In the genomic region with DNA sequence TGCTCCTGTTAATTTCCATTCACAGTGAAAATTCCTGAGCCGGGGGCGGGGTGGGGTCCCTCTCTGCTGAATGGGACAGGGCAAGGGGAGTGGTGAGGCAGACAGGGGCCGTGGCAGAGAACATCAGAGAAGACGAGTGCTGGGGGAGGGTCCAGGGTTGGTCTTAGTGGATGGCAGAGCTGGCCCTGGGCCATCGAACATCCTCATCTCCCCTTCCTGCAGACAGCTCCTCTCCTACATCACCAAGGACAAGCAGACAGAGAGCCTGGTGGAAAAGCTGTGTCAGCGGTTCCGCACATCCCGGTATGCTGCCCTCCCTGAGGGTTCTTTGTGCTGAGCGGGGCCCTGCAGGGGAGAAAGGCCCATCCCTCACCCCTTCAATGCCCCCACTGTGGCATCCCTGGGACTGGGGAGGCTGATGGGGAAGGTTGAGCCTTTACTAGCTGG, we compare ENCODE assay signal across 22 cellular contexts. TPM values are rescaled to one million over a fixed set of nuclear protein-coding genes. Genes with fewer than 3 reads are reported as not detected.
DNase-seq lines count a peak whose midpoint lies in the region; ATAC-seq and TF ChIP-seq lines count a peak whose summit lies in the region.
"Had no signal": no experiment of that assay in that cellular context is flagged by ENCODE, and none has a peak within 500 bp of the region (broad histone marks: within the 10 kb centered on the region; RNA-seq: fewer than 3 reads in every experiment).

No MANE protein-coding gene starts in this region.

- H3K9me3 ChIP-seq in esophagus squamous epithelium: no peaks in the 10 kb centered on the region
- H3K9me3 ChIP-seq: heart right ventricle, uterus had no signal

- H3K4me1 ChIP-seq in esophagus squamous epithelium: peaks cover 18 to 68% (median 38%) of the 10 kb centered on the region in 3 donors

- 31 to 63% methylated on average over 3 to 4 of the region's 9 CpGs for WGBS in esophagus squamous epithelium, 2 donors

- no peaks in the 10 kb centered on the region for H3K27me3 ChIP-seq in esophagus squamous epithelium
- H3K27me3 ChIP-seq: brain microvascular endothelial cell, heart right ventricle, uterus had no signal

- ATAC-seq in activated naive CD8-positive, alpha-beta T cell treated with anti-CD3 and anti-CD28 coated beads, Interleukin-2, amount 50 U/mL, for 24 hours: no peak
- ATAC-seq in stimulated activated naive CD8-positive, alpha-beta T cell treated with anti-CD3 and anti-CD28 coated beads, Interleukin-15, amount 100 ng/mL, for 72 hours: no peak
- ATAC-seq: activated T-cell treated with anti-CD3 and anti-CD28 coated beads, Interleukin-2, amount 50 U/mL, for 72 hours; heart right ventricle had no signal

- peaks cover 4 to 74% (median 61%) of the 10 kb centered on the region in 3 donors for H3K36me3 ChIP-seq in esophagus squamous epithelium
- H3K36me3 ChIP-seq: uterus had no signal

- no peak overlapping the region for H3K4me3 Mint-ChIP-seq in activated naive CD8-positive, alpha-beta T cell treated with anti-CD3 and anti-CD28 coated beads for 36 hours
- no peak overlapping the region for H3K4me3 Mint-ChIP-seq in activated naive CD8-positive, alpha-beta T cell treated with anti-CD3 and anti-CD28 coated beads, Interleukin-2, amount 50 U/mL, for 24 hours
- no peak overlapping the region for H3K4me3 Mint-ChIP-seq in IgD-negative memory B cell
- H3K4me3 Mint-ChIP-seq in stimulated activated naive CD8-positive, alpha-beta T cell treated with anti-CD3 and anti-CD28 coated beads, Interleukin-15, amount 100 ng/mL, for 72 hours: no peak overlapping the region
- H3K4me3 Mint-ChIP-seq: activated B cell treated with CpG ODN at 0.5 μM for 24 hours; activated naive CD8-positive, alpha-beta T cell treated with anti-CD3 and anti-CD28 coated beads, Interleukin-2, amount 10 ng/mL, durations not matched to agents 7 days and 5 days; activated T-cell treated with anti-CD3 and anti-CD28 coated beads, Interleukin-2, amount 50 U/mL, for 72 hours; CD4-positive, alpha-beta memory T cell had no signal

- H3K9me3 Mint-ChIP-seq in activated naive CD8-positive, alpha-beta T cell treated with anti-CD3 and anti-CD28 coated beads for 36 hours: no peaks in the 10 kb centered on the region
- H3K9me3 Mint-ChIP-seq in activated naive CD8-positive, alpha-beta T cell treated with anti-CD3 and anti-CD28 coated beads, Interleukin-2, amount 50 U/mL, for 24 hours: no peaks in the 10 kb centered on the region
- H3K9me3 Mint-ChIP-seq in IgD-negative memory B cell: no peaks in the 10 kb centered on the region
- no peaks in the 10 kb centered on the region for H3K9me3 Mint-ChIP-seq in stimulated activated naive CD8-positive, alpha-beta T cell treated with anti-CD3 and anti-CD28 coated beads, Interleukin-15, amount 100 ng/mL, for 72 hours
- H3K9me3 Mint-ChIP-seq: activated B cell treated with CpG ODN at 0.5 μM for 24 hours; activated naive CD8-positive, alpha-beta T cell treated with anti-CD3 and anti-CD28 coated beads, Interleukin-2, amount 10 ng/mL, durations not matched to agents 7 days and 5 days; activated T-cell treated with anti-CD3 and anti-CD28 coated beads, Interleukin-2, amount 50 U/mL, for 72 hours had no signal

- peaks cover 5% of the 10 kb centered on the region for H3K27me3 Mint-ChIP-seq in activated naive CD8-positive, alpha-beta T cell treated with anti-CD3 and anti-CD28 coated beads for 36 hours
- peaks cover 2% of the 10 kb centered on the region for H3K27me3 Mint-ChIP-seq in activated naive CD8-positive, alpha-beta T cell treated with anti-CD3 and anti-CD28 coated beads, Interleukin-2, amount 50 U/mL, for 24 hours
- no peaks in the 10 kb centered on the region for H3K27me3 Mint-ChIP-seq in IgD-negative memory B cell
- H3K27me3 Mint-ChIP-seq in stimulated activated naive CD8-positive, alpha-beta T cell treated with anti-CD3 and anti-CD28 coated beads, Interleukin-15, amount 100 ng/mL, for 72 hours: no peaks in the 10 kb centered on the region
- H3K27me3 Mint-ChIP-seq: activated B cell treated with CpG ODN at 0.5 μM for 24 hours; activated naive CD8-positive, alpha-beta T cell treated with anti-CD3 and anti-CD28 coated beads, Interleukin-2, amount 10 ng/mL, durations not matched to agents 7 days and 5 days; CD4-positive, alpha-beta memory T cell had no signal

- peak overlapping the region; percentile 29 for H3K27ac Mint-ChIP-seq in activated naive CD8-positive, alpha-beta T cell treated with anti-CD3 and anti-CD28 coated beads for 36 hours
- H3K27ac Mint-ChIP-seq in activated naive CD8-positive, alpha-beta T cell treated with anti-CD3 and anti-CD28 coated beads, Interleukin-2, amount 50 U/mL, for 24 hours: no peak overlapping the region
- peak overlapping the region in 2 of 3 donors; percentile 1 to 58 for H3K27ac Mint-ChIP-seq in IgD-negative memory B cell
- peak overlapping the region; percentile 63 to 74 for H3K27ac Mint-ChIP-seq in stimulated activated naive CD8-positive, alpha-beta T cell treated with anti-CD3 and anti-CD28 coated beads, Interleukin-15, amount 100 ng/mL, for 72 hours
- H3K27ac Mint-ChIP-seq: activated B cell treated with CpG ODN at 0.5 μM for 24 hours; activated naive CD8-positive, alpha-beta T cell treated with anti-CD3 and anti-CD28 coated beads, Interleukin-2, amount 10 ng/mL, durations not matched to agents 7 days and 5 days had no signal

- H3K27ac ChIP-seq in esophagus squamous epithelium: peak overlapping the region; percentile 24 to 78 (median 50)
- H3K27ac ChIP-seq: brain microvascular endothelial cell, uterus had no signal

- intact Hi-C loops in esophagus squamous epithelium (cut with DNase I): no loop called here

- no peak for TF ChIP-seq POLR2A in esophagus squamous epithelium (IDR thresholded peaks at IDR 0.05)

- H3K36me3 Mint-ChIP-seq in activated naive CD8-positive, alpha-beta T cell treated with anti-CD3 and anti-CD28 coated beads for 36 hours: peaks cover 53% of the 10 kb centered on the region
- peaks cover 61% of the 10 kb centered on the region for H3K36me3 Mint-ChIP-seq in activated naive CD8-positive, alpha-beta T cell treated with anti-CD3 and anti-CD28 coated beads, Interleukin-2, amount 50 U/mL, for 24 hours (ENCODE audit: low read depth)
- no peaks in the 10 kb centered on the region for H3K36me3 Mint-ChIP-seq in IgD-negative memory B cell

- H3K4me1 Mint-ChIP-seq in activated naive CD8-positive, alpha-beta T cell treated with anti-CD3 and anti-CD28 coated beads for 36 hours: peaks cover 20% of the 10 kb centered on the region
- peaks cover 25% of the 10 kb centered on the region for H3K4me1 Mint-ChIP-seq in activated naive CD8-positive, alpha-beta T cell treated with anti-CD3 and anti-CD28 coated beads, Interleukin-2, amount 50 U/mL, for 24 hours
- peaks cover 4 to 11% (median 9%) of the 10 kb centered on the region in 3 donors for H3K4me1 Mint-ChIP-seq in IgD-negative memory B cell
- H3K4me1 Mint-ChIP-seq in stimulated activated naive CD8-positive, alpha-beta T cell treated with anti-CD3 and anti-CD28 coated beads, Interleukin-15, amount 100 ng/mL, for 72 hours: peaks cover 39% of the 10 kb centered on the region

- no peak overlapping the region for H3K4me3 ChIP-seq in esophagus squamous epithelium
- H3K4me3 ChIP-seq: heart right ventricle, uterus had no signal

- DNase-seq in activated naive CD8-positive, alpha-beta T cell treated with anti-CD3 and anti-CD28 coated beads for 36 hours: no peak
- no peak for DNase-seq in activated naive CD8-positive, alpha-beta T cell treated with anti-CD3 and anti-CD28 coated beads, Interleukin-2, amount 50 U/mL, for 24 hours
- DNase-seq in esophagus squamous epithelium (lab: John Stamatoyannopoulos, UW): no peak
- no peak for DNase-seq in stimulated activated naive CD8-positive, alpha-beta T cell treated with anti-CD3 and anti-CD28 coated beads, Interleukin-15, amount 100 ng/mL, for 72 hours
- DNase-seq in HuH-7 (ENCODE audit: low spot score): no peak
- DNase-seq in Ammon's horn (ENCODE audit: low spot score): no peak
- DNase-seq in NCI-H2227 (lab: John Stamatoyannopoulos, UW; ENCODE audit: unreplicated experiment): no peak
- DNase-seq: activated B cell treated with CpG ODN at 0.5 μM for 24 hours; activated CD8-positive, alpha-beta memory T cell treated with anti-CD3 and anti-CD28 coated beads for 24 hours; activated naive CD8-positive, alpha-beta T cell treated with anti-CD3 and anti-CD28 coated beads, Interleukin-2, amount 10 ng/mL, durations not matched to agents 7 days and 5 days; activated T-cell treated with anti-CD3 and anti-CD28 coated beads, Interleukin-2, amount 50 U/mL, for 72 hours; brain microvascular endothelial cell; GF-D8; heart right ventricle; NCI-H1417 treated with DMSO at 0.1 percent for 48 hours; NCI-H524 treated with DMSO at 0.1 percent for 48 hours; stimulated activated CD4-positive, alpha-beta T cell treated with anti-CD3 and anti-CD28 coated beads, Interleukin-12 subunit alpha, Interleukin-12 subunit beta, amount 100 ng/mL, for 4 hours; substantia nigra; T1000; uterus had no signal

- TF ChIP-seq CTCF in esophagus squamous epithelium (IDR thresholded peaks at IDR 0.05): no peak

RNA-seq across cellular contexts. Expression of a gene that starts 5.0 kb away (rescaled TPM):
- 1,000 to 10,000 TPM; 8,986 to 9,154 TPM for total RNA-seq in activated naive CD8-positive, alpha-beta T cell treated with anti-CD3 and anti-CD28 coated beads for 36 hours
- polyA plus RNA-seq in IgD-negative memory B cell: 1,479 TPM
- total RNA-seq in esophagus squamous epithelium: 1,000 to 10,000 TPM; 2,526 to 4,151 (median 3,597) TPM

RNA-seq across cellular contexts. Expression of a gene that starts 26.5 kb away (rescaled TPM):
- total RNA-seq in activated naive CD8-positive, alpha-beta T cell treated with anti-CD3 and anti-CD28 coated beads for 36 hours: 1 to 10 TPM; 7.2 to 8.1 TPM
- polyA plus RNA-seq in IgD-negative memory B cell: 12.3 TPM
- total RNA-seq in esophagus squamous epithelium: 1 to 10 TPM in 3 of 4 donors, under 1 TPM in 1; 0.76 to 7.4 (median 2.7) TPM

RNA-seq across cellular contexts. Expression of a gene that starts 35.4 kb away (rescaled TPM):
- 100 to 1,000 TPM; 167 to 171 TPM for total RNA-seq in activated naive CD8-positive, alpha-beta T cell treated with anti-CD3 and anti-CD28 coated beads for 36 hours
- polyA plus RNA-seq in IgD-negative memory B cell: 21.1 TPM
- total RNA-seq in esophagus squamous epithelium: 10 to 100 TPM; 25.6 to 73.2 (median 55.9) TPM

RNA-seq across cellular contexts. Expression of a gene that starts 36.3 kb away (rescaled TPM):
- 100 to 1,000 TPM; 311 to 312 TPM for total RNA-seq in activated naive CD8-positive, alpha-beta T cell treated with anti-CD3 and anti-CD28 coated beads for 36 hours
- 165 TPM for polyA plus RNA-seq in IgD-negative memory B cell
- total RNA-seq in esophagus squamous epithelium: 10 to 100 TPM; 36.3 to 95.5 (median 72.6) TPM

RNA-seq across cellular contexts. Expression of a gene that starts 38.8 kb away (rescaled TPM):
- 100 to 1,000 TPM; 151 to 153 TPM for total RNA-seq in activated naive CD8-positive, alpha-beta T cell treated with anti-CD3 and anti-CD28 coated beads for 36 hours
- polyA plus RNA-seq in IgD-negative memory B cell: 24.9 TPM
- total RNA-seq in esophagus squamous epithelium: 10 to 100 TPM; 36.0 to 51.9 (median 48.2) TPM
